Comparison of ENCODE assay signal across 8 cellular contexts in genomic region chr7:151520419-151521229, GRCh38. TPM values are rescaled to one million over a fixed set of nuclear protein-coding genes. Genes with fewer than 3 reads are reported as not detected.
DNase-seq lines count a peak whose midpoint lies in the region; ATAC-seq and TF ChIP-seq lines count a peak whose summit lies in the region.

No MANE protein-coding gene starts in this region.

- no peaks in the 10 kb centered on the region for H3K9me3 ChIP-seq in right cardiac atrium (ENCODE audit: control insufficient read depth, low read length)
- no peaks in the 10 kb centered on the region for H3K9me3 ChIP-seq in sigmoid colon

- TF ChIP-seq EP300 in sigmoid colon (IDR thresholded peaks at IDR 0.05), result no peak

- WGBS in right cardiac atrium, result 6% methylated on average over 53 of the region's 53 CpGs
- WGBS in sigmoid colon, 2 donors, result 6 to 12% methylated on average over 53 of the region's 53 CpGs

- TF ChIP-seq POLR2A in sigmoid colon (IDR thresholded peaks at IDR 0.05), result no peak

- H3K36me3 ChIP-seq in sigmoid colon, result no peaks in the 10 kb centered on the region

- DNase-seq in NCI-H446 (lab: John Stamatoyannopoulos, UW), result peak; percentile 18 to 35
- DNase-seq in NCI-H446 treated with DMSO at 0.1 percent for 48 hours (lab: John Stamatoyannopoulos, UW), result no peak
- DNase-seq in RPMI7951 (ENCODE audit: low read depth), result peak; percentile 49
- DNase-seq in amygdala (lab: John Stamatoyannopoulos, UW), result peak in 32 of 56 donors; percentile 19 to 68 (median 44)
- DNase-seq in right cardiac atrium, result peak; percentile 64 to 83 (median 77)
- peak; percentile 86 for DNase-seq in sigmoid colon
- DNase-seq in NCI-H1694 treated with DMSO at 0.1 percent for 48 hours (lab: John Stamatoyannopoulos, UW), result no peak

- H3K4me1 ChIP-seq in right cardiac atrium (ENCODE audit: control insufficient read depth, insufficient read depth, low read length) (peaks cover 3% of the 10 kb centered on the region), sigmoid colon (peaks cover 0 to 33% (median 32%) of the 10 kb centered on the region in 4 donors)

- no peak for TF ChIP-seq CTCF in sigmoid colon (IDR thresholded peaks at IDR 0.05)

- intact Hi-C loops in right cardiac atrium (cut with DNase I), result no loop called here
- intact Hi-C loops in sigmoid colon (cut with DNase I), result loop anchor here (2.0 to 10.0 kb wide), 2 partner anchors 112 to 156 kb away; no protein-coding TSS in a partner anchor

- ATAC-seq in right cardiac atrium, result peak; percentile 20 to 39
- no peak for ATAC-seq in HG03342 (IDR thresholded peaks at IDR 0.05; ENCODE audit: unreplicated experiment)

- H3K4me3 ChIP-seq in right cardiac atrium (ENCODE audit: low read length) (peak overlapping the region; percentile 49), sigmoid colon (peak overlapping the region; percentile 39 to 93 (median 73))

- H3K27me3 ChIP-seq in right cardiac atrium (ENCODE audit: control insufficient read depth, insufficient read depth) (no peaks in the 10 kb centered on the region), sigmoid colon (no peaks in the 10 kb centered on the region)

- H3K27ac ChIP-seq in right cardiac atrium (ENCODE audit: low read length), result peak overlapping the region; percentile 44
- H3K27ac ChIP-seq in sigmoid colon, result peak overlapping the region; percentile 94 to 99 (median 96)

RNA-seq across cellular contexts. Expression of gene RHEB, which starts 0.9 kb away (rescaled TPM):
- 211 and 217 TPM in 2 replicates for total RNA-seq in RPMI7951 (2014; rRNA removed; shearing (Covaris generic))
- total RNA-seq in right cardiac atrium, result 100 to 1,000 TPM; 115 to 217 (median 124) TPM
- polyA plus RNA-seq in right cardiac atrium, result 135 TPM
- 100 to 1,000 TPM; 121 to 162 (median 136) TPM for total RNA-seq in sigmoid colon
- 100 to 1,000 TPM in 1 of 3 donors, 10 to 100 TPM in 2; 48.3 to 110 (median 91.3) TPM for polyA plus RNA-seq in sigmoid colon

Comparison
In these comparisons a context has a peak if more than half of its experiments do, and no peak if none do; other contexts are left out.
1. DNase-seq: peak in NCI-H446 (2 of 2), RPMI7951 (single experiment), amygdala (32 of 56), right cardiac atrium (3 of 3) and sigmoid colon (single experiment); none in NCI-H446 treated with DMSO at 0.1 percent for 48 hours (single experiment) and NCI-H1694 treated with DMSO at 0.1 percent for 48 hours (single experiment).